In the genomic region with DNA sequence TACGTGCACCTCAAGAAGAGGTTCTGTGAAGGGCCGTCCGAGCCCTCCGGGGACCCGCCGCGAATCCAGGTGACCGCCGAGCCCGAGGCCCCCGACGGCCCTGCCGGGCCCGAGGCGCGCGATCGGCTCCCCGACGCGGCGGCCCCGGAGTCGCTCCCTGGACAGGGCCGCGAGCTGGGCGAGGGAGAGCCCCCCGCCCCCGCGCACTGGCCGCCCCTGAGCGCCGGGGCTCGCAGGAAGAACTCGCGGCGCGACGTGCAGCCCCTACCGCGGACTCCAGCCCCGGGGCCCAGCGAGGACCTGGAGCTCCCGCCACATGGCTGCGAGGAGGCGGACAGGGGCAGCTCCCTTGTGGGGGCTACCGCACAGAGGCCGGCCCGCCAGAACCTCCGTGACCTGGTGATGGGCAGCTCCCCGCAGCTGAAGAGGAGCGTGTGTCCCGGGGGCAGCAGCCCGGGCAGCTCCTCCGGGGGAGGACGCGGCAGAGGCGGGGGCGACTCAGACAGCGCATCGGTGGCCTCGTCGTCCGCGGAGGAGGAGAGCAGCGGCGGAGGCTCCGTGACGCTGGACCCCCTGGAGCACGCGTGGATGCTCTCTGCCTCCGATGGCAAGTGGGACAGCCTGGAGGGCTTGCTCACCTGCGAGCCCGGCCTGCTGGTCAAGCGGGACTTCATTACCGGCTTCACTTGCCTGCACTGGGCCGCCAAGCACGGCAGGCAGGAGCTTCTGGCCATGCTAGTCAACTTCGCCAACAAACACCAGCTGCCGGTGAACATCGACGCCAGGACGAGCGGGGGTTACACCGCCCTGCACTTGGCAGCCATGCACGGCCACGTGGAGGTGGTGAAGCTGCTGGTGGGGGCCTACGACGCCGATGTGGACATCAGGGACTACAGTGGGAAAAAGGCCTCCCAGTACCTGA, we compare ENCODE assay signal across 1 cellular context.
A peak's percentile ranks its signal among the peaks of the same experiment; 100 is the strongest.
TF ChIP-seq lines count a peak whose summit lies in the region.

No MANE protein-coding gene starts in this region.

TF ChIP-seq in HepG2, 621 proteins besides CTCF, POLR2A, EP300 and RAD21 (continued from another document and continues in another):
- TF ChIP-seq EEA1 (CRISPR knock-in tag; IDR thresholded peaks at IDR 0.05; ENCODE audit: borderline replicate concordance) (no peak), HNF1B (CRISPR knock-in tag; IDR thresholded peaks at IDR 0.05) (0 out of 2 replicates have a peak, but pooled peaks have one; percentile 12), ZNF17 (CRISPR knock-in tag; IDR thresholded peaks at IDR 0.05) (0 out of 2 replicates have a peak, but pooled peaks have one; percentile 22), ZNF282 (IDR thresholded peaks at IDR 0.05; ENCODE audit: partially characterized antibody) (no peak), POLR2AphosphoS2 (IDR thresholded peaks at IDR 0.05; ENCODE audit: low read depth, low read length) (no peak), IRX3 (CRISPR knock-in tag; IDR thresholded peaks at IDR 0.05; ENCODE audit: borderline replicate concordance, low read depth) (0 out of 2 replicates have a peak, but pooled peaks have one; percentile 74), CENPX (CRISPR knock-in tag; IDR thresholded peaks at IDR 0.05) (no peak), ZNF33A (CRISPR knock-in tag; IDR thresholded peaks at IDR 0.05; ENCODE audit: borderline replicate concordance) (no peak), RARA (CRISPR knock-in tag; IDR thresholded peaks at IDR 0.05) (no peak), SNAPC5 (CRISPR knock-in tag; IDR thresholded peaks at IDR 0.05; ENCODE audit: borderline replicate concordance) (no peak), SMC3 (IDR thresholded peaks at IDR 0.05; ENCODE audit: low read length) (no peak), ZNF775 (CRISPR knock-in tag; IDR thresholded peaks at IDR 0.05; ENCODE audit: borderline replicate concordance) (peak; percentile 80; the same call in 1 of the 2 replicates), ZNF331 (CRISPR knock-in tag; IDR thresholded peaks at IDR 0.05) (no peak; the same call in 1 of the 2 replicates), XBP1 (CRISPR knock-in tag; IDR thresholded peaks at IDR 0.05) (no peak), ZFP36L1 (CRISPR knock-in tag; IDR thresholded peaks at IDR 0.05) (no peak), ZFP62 (CRISPR knock-in tag; IDR thresholded peaks at IDR 0.05) (no peak), RELA (CRISPR knock-in tag; IDR thresholded peaks at IDR 0.05) (no peak), PAXIP1 (CRISPR knock-in tag; conservative IDR thresholded peaks at IDR 0.05) (no peak; the same call in 1 of the 2 replicates), PBX3 (CRISPR knock-in tag; IDR thresholded peaks at IDR 0.05; ENCODE audit: borderline replicate concordance) (no peak), ATF1 (CRISPR knock-in tag; IDR thresholded peaks at IDR 0.05) (no peak), ZNF790 (CRISPR knock-in tag; IDR thresholded peaks at IDR 0.05; ENCODE audit: borderline replicate concordance) (no peak), ZNF589 (CRISPR knock-in tag; conservative IDR thresholded peaks at IDR 0.05) (peak; percentile 14), MXI1 (IDR thresholded peaks at IDR 0.05; ENCODE audit: borderline replicate concordance, low read depth, low read length) (no peak; the same call in 2 of the 3 replicates), DDIT3 (CRISPR knock-in tag; IDR thresholded peaks at IDR 0.05) (no peak), MAFG (CRISPR knock-in tag; IDR thresholded peaks at IDR 0.05) (no peak), PAX8 (CRISPR knock-in tag; IDR thresholded peaks at IDR 0.05; ENCODE audit: borderline replicate concordance) (peak; percentile 71; the same call in 1 of the 2 replicates), ZNF530 (CRISPR knock-in tag; IDR thresholded peaks at IDR 0.05; ENCODE audit: low read depth) (no peak), SIN3A (IDR thresholded peaks at IDR 0.05; ENCODE audit: borderline replicate concordance, low read depth, low read length) (no peak), SALL1 (CRISPR knock-in tag; IDR thresholded peaks at IDR 0.05) (peak; percentile 64)
- TF ChIP-seq, protein P1, sequence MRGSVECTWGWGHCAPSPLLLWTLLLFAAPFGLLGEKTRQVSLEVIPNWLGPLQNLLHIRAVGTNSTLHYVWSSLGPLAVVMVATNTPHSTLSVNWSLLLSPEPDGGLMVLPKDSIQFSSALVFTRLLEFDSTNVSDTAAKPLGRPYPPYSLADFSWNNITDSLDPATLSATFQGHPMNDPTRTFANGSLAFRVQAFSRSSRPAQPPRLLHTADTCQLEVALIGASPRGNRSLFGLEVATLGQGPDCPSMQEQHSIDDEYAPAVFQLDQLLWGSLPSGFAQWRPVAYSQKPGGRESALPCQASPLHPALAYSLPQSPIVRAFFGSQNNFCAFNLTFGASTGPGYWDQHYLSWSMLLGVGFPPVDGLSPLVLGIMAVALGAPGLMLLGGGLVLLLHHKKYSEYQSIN (CRISPR knock-in tag; IDR thresholded peaks at IDR 0.05; ENCODE audit: borderline replicate concordance): peak; percentile 31; the same call in 1 of the 2 replicates
- TF ChIP-seq, protein P2, sequence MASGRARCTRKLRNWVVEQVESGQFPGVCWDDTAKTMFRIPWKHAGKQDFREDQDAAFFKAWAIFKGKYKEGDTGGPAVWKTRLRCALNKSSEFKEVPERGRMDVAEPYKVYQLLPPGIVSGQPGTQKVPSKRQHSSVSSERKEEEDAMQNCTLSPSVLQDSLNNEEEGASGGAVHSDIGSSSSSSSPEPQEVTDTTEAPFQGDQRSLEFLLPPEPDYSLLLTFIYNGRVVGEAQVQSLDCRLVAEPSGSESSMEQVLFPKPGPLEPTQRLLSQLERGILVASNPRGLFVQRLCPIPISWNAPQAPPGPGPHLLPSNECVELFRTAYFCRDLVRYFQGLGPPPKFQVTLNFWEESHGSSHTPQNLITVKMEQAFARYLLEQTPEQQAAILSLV (CRISPR knock-in tag; IDR thresholded peaks at IDR 0.05; ENCODE audit: borderline replicate concordance): no peak
- TF ChIP-seq, protein P3, sequence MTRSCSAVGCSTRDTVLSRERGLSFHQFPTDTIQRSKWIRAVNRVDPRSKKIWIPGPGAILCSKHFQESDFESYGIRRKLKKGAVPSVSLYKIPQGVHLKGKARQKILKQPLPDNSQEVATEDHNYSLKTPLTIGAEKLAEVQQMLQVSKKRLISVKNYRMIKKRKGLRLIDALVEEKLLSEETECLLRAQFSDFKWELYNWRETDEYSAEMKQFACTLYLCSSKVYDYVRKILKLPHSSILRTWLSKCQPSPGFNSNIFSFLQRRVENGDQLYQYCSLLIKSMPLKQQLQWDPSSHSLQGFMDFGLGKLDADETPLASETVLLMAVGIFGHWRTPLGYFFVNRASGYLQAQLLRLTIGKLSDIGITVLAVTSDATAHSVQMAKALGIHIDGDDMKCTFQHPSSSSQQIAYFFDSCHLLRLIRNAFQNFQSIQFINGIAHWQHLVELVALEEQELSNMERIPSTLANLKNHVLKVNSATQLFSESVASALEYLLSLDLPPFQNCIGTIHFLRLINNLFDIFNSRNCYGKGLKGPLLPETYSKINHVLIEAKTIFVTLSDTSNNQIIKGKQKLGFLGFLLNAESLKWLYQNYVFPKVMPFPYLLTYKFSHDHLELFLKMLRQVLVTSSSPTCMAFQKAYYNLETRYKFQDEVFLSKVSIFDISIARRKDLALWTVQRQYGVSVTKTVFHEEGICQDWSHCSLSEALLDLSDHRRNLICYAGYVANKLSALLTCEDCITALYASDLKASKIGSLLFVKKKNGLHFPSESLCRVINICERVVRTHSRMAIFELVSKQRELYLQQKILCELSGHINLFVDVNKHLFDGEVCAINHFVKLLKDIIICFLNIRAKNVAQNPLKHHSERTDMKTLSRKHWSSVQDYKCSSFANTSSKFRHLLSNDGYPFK (CRISPR knock-in tag; IDR thresholded peaks at IDR 0.05; ENCODE audit: borderline replicate concordance): peak; percentile 80
- TF ChIP-seq, protein P4, sequence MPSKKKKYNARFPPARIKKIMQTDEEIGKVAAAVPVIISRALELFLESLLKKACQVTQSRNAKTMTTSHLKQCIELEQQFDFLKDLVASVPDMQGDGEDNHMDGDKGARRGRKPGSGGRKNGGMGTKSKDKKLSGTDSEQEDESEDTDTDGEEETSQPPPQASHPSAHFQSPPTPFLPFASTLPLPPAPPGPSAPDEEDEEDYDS (CRISPR knock-in tag; IDR thresholded peaks at IDR 0.05): no peak
- TF ChIP-seq, protein P5, sequence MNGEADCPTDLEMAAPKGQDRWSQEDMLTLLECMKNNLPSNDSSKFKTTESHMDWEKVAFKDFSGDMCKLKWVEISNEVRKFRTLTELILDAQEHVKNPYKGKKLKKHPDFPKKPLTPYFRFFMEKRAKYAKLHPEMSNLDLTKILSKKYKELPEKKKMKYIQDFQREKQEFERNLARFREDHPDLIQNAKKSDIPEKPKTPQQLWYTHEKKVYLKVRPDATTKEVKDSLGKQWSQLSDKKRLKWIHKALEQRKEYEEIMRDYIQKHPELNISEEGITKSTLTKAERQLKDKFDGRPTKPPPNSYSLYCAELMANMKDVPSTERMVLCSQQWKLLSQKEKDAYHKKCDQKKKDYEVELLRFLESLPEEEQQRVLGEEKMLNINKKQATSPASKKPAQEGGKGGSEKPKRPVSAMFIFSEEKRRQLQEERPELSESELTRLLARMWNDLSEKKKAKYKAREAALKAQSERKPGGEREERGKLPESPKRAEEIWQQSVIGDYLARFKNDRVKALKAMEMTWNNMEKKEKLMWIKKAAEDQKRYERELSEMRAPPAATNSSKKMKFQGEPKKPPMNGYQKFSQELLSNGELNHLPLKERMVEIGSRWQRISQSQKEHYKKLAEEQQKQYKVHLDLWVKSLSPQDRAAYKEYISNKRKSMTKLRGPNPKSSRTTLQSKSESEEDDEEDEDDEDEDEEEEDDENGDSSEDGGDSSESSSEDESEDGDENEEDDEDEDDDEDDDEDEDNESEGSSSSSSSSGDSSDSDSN (CRISPR knock-in tag; IDR thresholded peaks at IDR 0.05): peak; percentile 73
- TF ChIP-seq, protein P6, sequence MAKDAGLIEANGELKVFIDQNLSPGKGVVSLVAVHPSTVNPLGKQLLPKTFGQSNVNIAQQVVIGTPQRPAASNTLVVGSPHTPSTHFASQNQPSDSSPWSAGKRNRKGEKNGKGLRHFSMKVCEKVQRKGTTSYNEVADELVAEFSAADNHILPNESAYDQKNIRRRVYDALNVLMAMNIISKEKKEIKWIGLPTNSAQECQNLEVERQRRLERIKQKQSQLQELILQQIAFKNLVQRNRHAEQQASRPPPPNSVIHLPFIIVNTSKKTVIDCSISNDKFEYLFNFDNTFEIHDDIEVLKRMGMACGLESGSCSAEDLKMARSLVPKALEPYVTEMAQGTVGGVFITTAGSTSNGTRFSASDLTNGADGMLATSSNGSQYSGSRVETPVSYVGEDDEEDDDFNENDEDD (CRISPR knock-in tag; IDR thresholded peaks at IDR 0.05; ENCODE audit: borderline replicate concordance): peak; percentile 80; the same call in 1 of the 2 replicates
- TF ChIP-seq, protein P7, sequence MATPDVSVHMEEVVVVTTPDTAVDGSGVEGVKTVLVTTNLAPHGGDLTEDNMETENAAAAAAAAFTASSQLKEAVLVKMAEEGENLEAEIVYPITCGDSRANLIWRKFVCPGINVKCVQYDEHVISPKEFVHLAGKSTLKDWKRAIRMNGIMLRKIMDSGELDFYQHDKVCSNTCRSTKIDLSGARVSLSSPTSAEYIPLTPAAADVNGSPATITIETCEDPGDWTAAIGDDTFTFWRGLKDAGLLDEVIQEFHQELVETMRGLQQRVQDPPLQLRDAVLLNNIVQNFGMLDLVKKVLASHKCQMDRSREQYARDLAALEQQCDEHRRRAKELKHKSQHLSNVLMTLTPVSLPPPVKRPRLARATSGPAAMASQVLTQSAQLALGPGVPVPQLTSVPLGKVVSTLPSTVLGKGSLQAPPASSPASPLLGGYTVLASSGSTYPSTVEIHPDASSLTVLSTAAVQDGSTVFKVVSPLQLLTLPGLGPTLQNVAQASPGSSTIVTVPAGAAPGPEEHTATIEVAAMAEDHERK (CRISPR knock-in tag; IDR thresholded peaks at IDR 0.05; ENCODE audit: low read depth): no peak
- TF ChIP-seq, protein P8, sequence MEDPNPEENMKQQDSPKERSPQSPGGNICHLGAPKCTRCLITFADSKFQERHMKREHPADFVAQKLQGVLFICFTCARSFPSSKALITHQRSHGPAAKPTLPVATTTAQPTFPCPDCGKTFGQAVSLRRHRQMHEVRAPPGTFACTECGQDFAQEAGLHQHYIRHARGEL (CRISPR knock-in tag; IDR thresholded peaks at IDR 0.05): peak; percentile 88
